In the genomic region with DNA sequence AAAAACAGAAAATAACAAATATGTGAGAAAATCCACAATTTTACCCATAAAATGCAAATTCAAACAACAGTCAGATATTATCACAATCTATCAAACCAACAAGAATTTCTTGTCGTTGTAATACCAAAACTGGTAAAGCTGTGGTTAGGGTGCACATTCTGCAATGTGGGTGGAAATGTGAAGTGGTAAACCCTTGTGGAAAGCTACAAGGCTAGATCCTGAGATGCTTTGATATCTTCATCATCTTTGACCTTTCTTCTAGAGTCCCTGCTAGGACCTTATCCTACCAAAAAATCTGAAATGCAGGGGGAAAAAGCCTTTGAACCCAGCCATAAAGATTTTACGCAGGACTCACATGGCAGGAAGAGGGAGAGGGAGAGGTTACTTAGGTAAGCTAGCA, we compare ENCODE assay signal across 23 cellular contexts. TPM values are rescaled to one million over a fixed set of nuclear protein-coding genes. Genes with fewer than 3 reads are reported as not detected.
A peak's percentile ranks its signal among the peaks of the same experiment; 100 is the strongest.
DNase-seq lines count a peak whose midpoint lies in the region; ATAC-seq and TF ChIP-seq lines count a peak whose summit lies in the region.
"Had no signal": no experiment of that assay in that cellular context is flagged by ENCODE, and none has a peak within 500 bp of the region (broad histone marks: within the 10 kb centered on the region; RNA-seq: fewer than 3 reads in every experiment).

No MANE protein-coding gene starts in this region.

- H3K4me1 Mint-ChIP-seq in activated CD8-positive, alpha-beta memory T cell treated with anti-CD3 and anti-CD28 coated beads, Interleukin-2, amount 10 ng/mL, durations not matched to agents 7 days and 5 days = peaks cover 78% of the 10 kb centered on the region
- H3K4me1 Mint-ChIP-seq in activated T-helper 1 cell treated with anti-CD3 and anti-CD28 coated beads, Interleukin-12 subunit alpha, Interleukin-12 subunit beta, Interleukin-2, Interleukin-4 antibody, amounts not matched to agents 30 ng/mL and 10 ng/mL and 1 ng/mL, durations not matched to agents 14 hours and 24 hours and 36 hours (ENCODE audit: low read depth) = peaks cover 62% of the 10 kb centered on the region
- peaks cover 41 to 67% of the 10 kb centered on the region in 2 donors for H3K4me1 Mint-ChIP-seq in natural killer cell

- peak overlapping the region; percentile 41 for H3K4me3 Mint-ChIP-seq in activated CD8-positive, alpha-beta memory T cell treated with anti-CD3 and anti-CD28 coated beads, Interleukin-2, amount 10 ng/mL, durations not matched to agents 7 days and 5 days
- H3K4me3 Mint-ChIP-seq in activated T-helper 1 cell treated with anti-CD3 and anti-CD28 coated beads, Interleukin-12 subunit alpha, Interleukin-12 subunit beta, Interleukin-2, Interleukin-4 antibody, amounts not matched to agents 30 ng/mL and 10 ng/mL and 1 ng/mL, durations not matched to agents 14 hours and 24 hours and 36 hours = peak overlapping the region; percentile 43
- peak overlapping the region; percentile 70 for H3K4me3 Mint-ChIP-seq in natural killer cell

- H3K4me3 ChIP-seq in Loucy (ENCODE audit: low read length, poor library complexity, severe bottlenecking) = no peak overlapping the region
- H3K4me3 ChIP-seq: A549, BLaER1, GM23248, lung, smooth muscle cell had no signal

- no peaks in the 10 kb centered on the region for H3K27me3 ChIP-seq in Loucy (ENCODE audit: insufficient read depth, low read length, poor library complexity, severe bottlenecking)
- H3K27me3 ChIP-seq: BLaER1 had no signal

- CTCF ChIA-PET in activated CD8-positive, alpha-beta memory T cell treated with anti-CD3 and anti-CD28 coated beads, Interleukin-2, amount 10 ng/mL, durations not matched to agents 7 days and 5 days (lab: Charles Lee) = interaction anchor here (0.9 to 5.7 kb wide), 6 partner anchors 10 to 180 kb away, joined by 3 to 47 read pairs (median 3); partner anchors contain the start of gene ATG16L1

- no peaks in the 10 kb centered on the region for H3K79me2 ChIP-seq in Loucy (ENCODE audit: insufficient read depth, low read length)

- H4K20me1 ChIP-seq in Loucy (ENCODE audit: insufficient read depth, low read length, poor library complexity, severe bottlenecking) = no peaks in the 10 kb centered on the region
- H4K20me1 ChIP-seq: BLaER1 had no signal

- peak; percentile 34 for ATAC-seq in activated CD8-positive, alpha-beta memory T cell treated with anti-CD3 and anti-CD28 coated beads, Interleukin-2, amount 10 ng/mL, durations not matched to agents 7 days and 5 days
- ATAC-seq in natural killer cell = peak; percentile 46 to 65 (median 49)
- ATAC-seq in GM19395 (IDR thresholded peaks at IDR 0.05; ENCODE audit: unreplicated experiment) = no peak
- ATAC-seq in HG03457 (IDR thresholded peaks at IDR 0.05; ENCODE audit: unreplicated experiment) = no peak
- ATAC-seq: A549, HepG2 had no signal

- H3K9me3 ChIP-seq in Loucy (ENCODE audit: insufficient read depth, low read depth, low read length) = no peaks in the 10 kb centered on the region
- H3K9me3 ChIP-seq: A549, BLaER1 had no signal

- H3K4me2 ChIP-seq in Loucy (ENCODE audit: low read depth, low read length, poor library complexity, severe bottlenecking) = peak overlapping the region; percentile 4
- H3K4me2 ChIP-seq: A549, BLaER1, smooth muscle cell had no signal

- peaks cover 12% of the 10 kb centered on the region for H3K36me3 Mint-ChIP-seq in activated CD8-positive, alpha-beta memory T cell treated with anti-CD3 and anti-CD28 coated beads, Interleukin-2, amount 10 ng/mL, durations not matched to agents 7 days and 5 days
- H3K36me3 Mint-ChIP-seq in activated T-helper 1 cell treated with anti-CD3 and anti-CD28 coated beads, Interleukin-12 subunit alpha, Interleukin-12 subunit beta, Interleukin-2, Interleukin-4 antibody, amounts not matched to agents 30 ng/mL and 10 ng/mL and 1 ng/mL, durations not matched to agents 14 hours and 24 hours and 36 hours (ENCODE audit: low read depth) = peaks cover 11% of the 10 kb centered on the region
- H3K36me3 Mint-ChIP-seq in natural killer cell = no peaks in the 10 kb centered on the region

- H3K4me1 ChIP-seq in Loucy (ENCODE audit: insufficient read depth, low read length, poor library complexity, severe bottlenecking) = peaks cover 28% of the 10 kb centered on the region
- H3K4me1 ChIP-seq: A549 had no signal

- no peak overlapping the region for H3K9ac ChIP-seq in Loucy (ENCODE audit: low read depth, low read length, poor library complexity, severe bottlenecking)
- H3K9ac ChIP-seq: BLaER1, GM23248 had no signal

- intact Hi-C loops in activated T-helper 1 cell treated with anti-CD3 and anti-CD28 coated beads, Interleukin-12 subunit alpha, Interleukin-12 subunit beta, Interleukin-2, Interleukin-4 antibody, amounts not matched to agents 30 ng/mL and 10 ng/mL and 1 ng/mL, durations not matched to agents 14 hours and 24 hours and 36 hours (cut with micrococcal nuclease) = loop anchor here (1.0 to 5.0 kb wide), 7 partner anchors 13 to 173 kb away; partner anchors contain the start of genes ATG16L1 and INPP5D
- intact Hi-C loops in natural killer cell (cut with micrococcal nuclease) = loop anchor here (5.0 kb wide), 1 partner anchor 67 kb away; no protein-coding TSS in a partner anchor

- peak overlapping the region; percentile 89 for H3K27ac Mint-ChIP-seq in activated CD8-positive, alpha-beta memory T cell treated with anti-CD3 and anti-CD28 coated beads, Interleukin-2, amount 10 ng/mL, durations not matched to agents 7 days and 5 days
- H3K27ac Mint-ChIP-seq in activated T-helper 1 cell treated with anti-CD3 and anti-CD28 coated beads, Interleukin-12 subunit alpha, Interleukin-12 subunit beta, Interleukin-2, Interleukin-4 antibody, amounts not matched to agents 30 ng/mL and 10 ng/mL and 1 ng/mL, durations not matched to agents 14 hours and 24 hours and 36 hours = peak overlapping the region; percentile 86
- peak overlapping the region; percentile 70 to 75 for H3K27ac Mint-ChIP-seq in natural killer cell

- peaks cover 4% of the 10 kb centered on the region for H3K9me3 Mint-ChIP-seq in activated CD8-positive, alpha-beta memory T cell treated with anti-CD3 and anti-CD28 coated beads, Interleukin-2, amount 10 ng/mL, durations not matched to agents 7 days and 5 days (ENCODE audit: low read depth)
- H3K9me3 Mint-ChIP-seq in activated T-helper 1 cell treated with anti-CD3 and anti-CD28 coated beads, Interleukin-12 subunit alpha, Interleukin-12 subunit beta, Interleukin-2, Interleukin-4 antibody, amounts not matched to agents 30 ng/mL and 10 ng/mL and 1 ng/mL, durations not matched to agents 14 hours and 24 hours and 36 hours = peaks cover 8% of the 10 kb centered on the region
- peaks cover 0 to under 1% of the 10 kb centered on the region in 2 donors for H3K9me3 Mint-ChIP-seq in natural killer cell

- H3K9me2 ChIP-seq in Loucy (replicated peaks; ENCODE audit: low read depth, low read length) = no peaks in the 10 kb centered on the region

- no peaks in the 10 kb centered on the region for H3K36me3 ChIP-seq in Loucy (ENCODE audit: insufficient read depth, low read length)
- H3K36me3 ChIP-seq: BLaER1 had no signal

- DNase-seq in activated CD8-positive, alpha-beta memory T cell treated with anti-CD3 and anti-CD28 coated beads, Interleukin-2, amount 10 ng/mL, durations not matched to agents 7 days and 5 days = peak; percentile 74
- no peak for DNase-seq in activated CD8-positive, alpha-beta memory T cell treated with anti-CD3 and anti-CD28 coated beads, Interleukin-2, amount 50 U/mL, for 4 hours
- DNase-seq in activated T-helper 1 cell treated with anti-CD3 and anti-CD28 coated beads, Interleukin-12 subunit alpha, Interleukin-12 subunit beta, Interleukin-2, Interleukin-4 antibody, amounts not matched to agents 30 ng/mL and 10 ng/mL and 1 ng/mL, durations not matched to agents 14 hours and 24 hours and 36 hours (ENCODE audit: low spot score) = peak; percentile 8
- DNase-seq in natural killer cell (no peak), DMS153 treated with DMSO at 0.1 percent for 48 hours (lab: John Stamatoyannopoulos, UW; ENCODE audit: unreplicated experiment) (no peak)
- DNase-seq: activated effector memory CD4-positive, alpha-beta T cell treated with Interleukin-2 at 50 U/mL for 16 hours; cerebellar nuclear complex; DMS 273 treated with DMSO at 0.1 percent for 48 hours; erythroblast; foreskin melanocyte; GM23248; hypothalamus; NCI-H1436; NCI-H524 treated with DMSO at 0.1 percent for 48 hours; stimulated activated CD8-positive, alpha-beta memory T cell treated with anti-CD3 and anti-CD28 coated beads, Interleukin-4, amount 100 ng/mL, for 48 hours had no signal

- no peaks in the 10 kb centered on the region for H3F3A ChIP-seq in Loucy (ENCODE audit: low read depth)

- no peak overlapping the region for H2AFZ ChIP-seq in Loucy (ENCODE audit: low read length)
- H2AFZ ChIP-seq: GM23248 had no signal

- TF ChIP-seq CTCF in Loucy (conservative IDR thresholded peaks at IDR 0.05; ENCODE audit: low read length) (no peak), natural killer cell (IDR thresholded peaks at IDR 0.05) (no peak)

- no peaks in the 10 kb centered on the region for H3K27me3 Mint-ChIP-seq in activated CD8-positive, alpha-beta memory T cell treated with anti-CD3 and anti-CD28 coated beads, Interleukin-2, amount 10 ng/mL, durations not matched to agents 7 days and 5 days
- no peaks in the 10 kb centered on the region for H3K27me3 Mint-ChIP-seq in activated T-helper 1 cell treated with anti-CD3 and anti-CD28 coated beads, Interleukin-12 subunit alpha, Interleukin-12 subunit beta, Interleukin-2, Interleukin-4 antibody, amounts not matched to agents 30 ng/mL and 10 ng/mL and 1 ng/mL, durations not matched to agents 14 hours and 24 hours and 36 hours (ENCODE audit: insufficient read depth)
- no peaks in the 10 kb centered on the region for H3K27me3 Mint-ChIP-seq in natural killer cell (ENCODE audit: low read depth in 2 of 2)

RNA-seq across cellular contexts. Expression of gene ATG16L1, which starts 17.2 kb away (rescaled TPM):
- 10 to 100 TPM; 62.8 to 63.8 TPM for total RNA-seq in activated CD8-positive, alpha-beta memory T cell treated with anti-CD3 and anti-CD28 coated beads, Interleukin-2, amount 10 ng/mL, durations not matched to agents 7 days and 5 days
- 42.4 and 42.7 TPM in 2 replicates for total RNA-seq in activated T-helper 1 cell treated with anti-CD3 and anti-CD28 coated beads, Interleukin-12 subunit alpha, Interleukin-12 subunit beta, Interleukin-2, Interleukin-4 antibody, amounts not matched to agents 30 ng/mL and 10 ng/mL and 1 ng/mL, durations not matched to agents 14 hours and 24 hours and 36 hours
- total RNA-seq in natural killer cell = 100 to 1,000 TPM; 106 to 142 (median 117) TPM

Comparison
In these comparisons a context has a peak if more than half of its experiments do, and no peak if none do; other contexts are left out.
1. DNase-seq: peak in activated CD8-positive, alpha-beta memory T cell treated with anti-CD3 and anti-CD28 coated beads, Interleukin-2, amount 10 ng/mL, durations not matched to agents 7 days and 5 days (single experiment) and activated T-helper 1 cell treated with anti-CD3 and anti-CD28 coated beads, Interleukin-12 subunit alpha, Interleukin-12 subunit beta, Interleukin-2, Interleukin-4 antibody, amounts not matched to agents 30 ng/mL and 10 ng/mL and 1 ng/mL, durations not matched to agents 14 hours and 24 hours and 36 hours (single experiment); none in activated CD8-positive, alpha-beta memory T cell treated with anti-CD3 and anti-CD28 coated beads, Interleukin-2, amount 50 U/mL, for 4 hours (single experiment), natural killer cell (single experiment) and DMS153 treated with DMSO at 0.1 percent for 48 hours (single experiment).
2. ATAC-seq: peak in activated CD8-positive, alpha-beta memory T cell treated with anti-CD3 and anti-CD28 coated beads, Interleukin-2, amount 10 ng/mL, durations not matched to agents 7 days and 5 days (single experiment) and natural killer cell (3 of 3); none in GM19395 (single experiment) and HG03457 (single experiment).
3. Peak in every context shown above with its lines, with median percentiles within 50 percentile points of each other: H3K27ac Mint-ChIP-seq and H3K4me3 Mint-ChIP-seq.